ENCODE assay signal across 9 cellular contexts in the genomic region with DNA sequence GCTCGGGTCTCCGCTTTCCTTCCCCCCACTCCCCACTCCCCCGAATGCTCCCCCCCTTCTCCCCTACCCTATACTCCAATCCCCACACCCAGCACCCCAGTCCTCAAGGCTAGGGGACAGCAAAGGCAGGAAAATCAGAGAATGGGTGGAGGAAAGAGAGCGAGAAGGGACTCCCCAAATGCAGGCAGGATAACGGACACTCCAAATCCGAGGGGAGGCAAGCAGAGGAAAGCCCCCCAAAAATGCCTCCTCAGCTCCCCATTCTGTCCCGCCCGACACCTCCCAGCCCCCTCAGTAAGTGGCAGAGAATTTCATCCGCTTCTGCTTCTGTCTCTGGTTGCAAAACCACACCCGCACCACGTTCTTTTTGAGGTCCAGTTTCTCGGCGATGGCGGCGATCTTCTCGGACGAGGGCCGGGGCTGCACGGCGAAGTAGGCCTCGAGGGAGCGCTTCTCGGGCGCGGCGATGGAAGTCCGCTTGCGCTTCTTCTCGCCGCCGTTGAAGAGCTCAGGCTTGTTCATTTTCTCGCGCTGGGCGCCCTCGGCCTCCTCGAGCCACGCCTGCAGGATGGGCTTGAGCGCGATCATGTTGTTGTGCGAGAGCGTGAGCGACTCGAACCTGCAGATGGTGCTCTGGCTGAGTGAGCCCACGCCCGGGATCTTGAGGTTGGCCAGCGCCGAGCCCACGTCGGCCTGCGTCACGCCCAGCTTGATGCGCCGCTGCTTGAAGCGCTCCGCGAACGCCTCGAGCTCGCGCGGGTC. TPM values are rescaled to one million over a fixed set of nuclear protein-coding genes. Genes with fewer than 3 reads are reported as not detected.
DNase-seq lines count a peak whose midpoint lies in the region; ATAC-seq lines count a peak whose summit lies in the region.
"Had no signal": no experiment of that assay in that cellular context is flagged by ENCODE, and none has a peak within 500 bp of the region (broad histone marks: within the 10 kb centered on the region; RNA-seq: fewer than 3 reads in every experiment).

No MANE protein-coding gene starts in this region.

- ATAC-seq in activated CD8-positive, alpha-beta T cell treated with anti-CD3 and anti-CD28 coated beads, Interleukin-2, amount 10 ng/mL, durations not matched to agents 7 days and 5 days = no peak
- ATAC-seq in stimulated activated naive CD8-positive, alpha-beta T cell treated with anti-CD3 and anti-CD28 coated beads, Interleukin-15, amount 100 ng/mL, for 72 hours = no peak
- no peak for ATAC-seq in GM21381 (IDR thresholded peaks at IDR 0.05; ENCODE audit: unreplicated experiment)

- peaks cover 2% of the 10 kb centered on the region for H3K9me3 Mint-ChIP-seq in activated naive CD4-positive, alpha-beta T cell treated with anti-CD3 and anti-CD28 coated beads for 36 hours
- H3K9me3 Mint-ChIP-seq in activated CD8-positive, alpha-beta T cell treated with anti-CD3 and anti-CD28 coated beads, Interleukin-2, amount 10 ng/mL, durations not matched to agents 7 days and 5 days (ENCODE audit: insufficient read depth) = no peaks in the 10 kb centered on the region
- no peaks in the 10 kb centered on the region for H3K9me3 Mint-ChIP-seq in stimulated activated naive CD8-positive, alpha-beta T cell treated with anti-CD3 and anti-CD28 coated beads, Interleukin-15, amount 100 ng/mL, for 72 hours

- H3K36me3 Mint-ChIP-seq in activated naive CD4-positive, alpha-beta T cell treated with anti-CD3 and anti-CD28 coated beads for 36 hours (ENCODE audit: low read depth) = peaks cover 3% of the 10 kb centered on the region
- H3K36me3 Mint-ChIP-seq in activated CD8-positive, alpha-beta T cell treated with anti-CD3 and anti-CD28 coated beads, Interleukin-2, amount 10 ng/mL, durations not matched to agents 7 days and 5 days (ENCODE audit: low read depth) = peaks cover 7% of the 10 kb centered on the region

- H3K4me1 Mint-ChIP-seq in activated naive CD4-positive, alpha-beta T cell treated with anti-CD3 and anti-CD28 coated beads for 36 hours (ENCODE audit: low read depth) = peaks cover 28% of the 10 kb centered on the region
- H3K4me1 Mint-ChIP-seq in activated CD8-positive, alpha-beta T cell treated with anti-CD3 and anti-CD28 coated beads, Interleukin-2, amount 10 ng/mL, durations not matched to agents 7 days and 5 days (ENCODE audit: low read depth) = peaks cover 30% of the 10 kb centered on the region
- H3K4me1 Mint-ChIP-seq in stimulated activated naive CD8-positive, alpha-beta T cell treated with anti-CD3 and anti-CD28 coated beads, Interleukin-15, amount 100 ng/mL, for 72 hours = peaks cover 60% of the 10 kb centered on the region

- peaks cover 76% of the 10 kb centered on the region for H3K27me3 Mint-ChIP-seq in activated naive CD4-positive, alpha-beta T cell treated with anti-CD3 and anti-CD28 coated beads for 36 hours (ENCODE audit: low read depth)
- peaks cover 81% of the 10 kb centered on the region for H3K27me3 Mint-ChIP-seq in activated CD8-positive, alpha-beta T cell treated with anti-CD3 and anti-CD28 coated beads, Interleukin-2, amount 10 ng/mL, durations not matched to agents 7 days and 5 days (ENCODE audit: low read depth)
- peaks cover 95% of the 10 kb centered on the region for H3K27me3 Mint-ChIP-seq in stimulated activated naive CD8-positive, alpha-beta T cell treated with anti-CD3 and anti-CD28 coated beads, Interleukin-15, amount 100 ng/mL, for 72 hours

- CTCF ChIA-PET in activated naive CD4-positive, alpha-beta T cell treated with anti-CD3 and anti-CD28 coated beads for 36 hours (lab: Charles Lee) = no interaction called here
- CTCF ChIA-PET in activated CD8-positive, alpha-beta T cell treated with anti-CD3 and anti-CD28 coated beads, Interleukin-2, amount 10 ng/mL, durations not matched to agents 7 days and 5 days (lab: Charles Lee) = no interaction called here

- H3K27ac Mint-ChIP-seq in activated naive CD4-positive, alpha-beta T cell treated with anti-CD3 and anti-CD28 coated beads for 36 hours = no peak overlapping the region
- no peak overlapping the region for H3K27ac Mint-ChIP-seq in activated CD8-positive, alpha-beta T cell treated with anti-CD3 and anti-CD28 coated beads, Interleukin-2, amount 10 ng/mL, durations not matched to agents 7 days and 5 days
- H3K27ac Mint-ChIP-seq in stimulated activated naive CD8-positive, alpha-beta T cell treated with anti-CD3 and anti-CD28 coated beads, Interleukin-15, amount 100 ng/mL, for 72 hours = no peak overlapping the region

- DNase-seq in activated naive CD4-positive, alpha-beta T cell treated with anti-CD3 and anti-CD28 coated beads for 36 hours = no peak
- no peak for DNase-seq in activated naive CD4-positive, alpha-beta T cell treated with Interleukin-2 at 50 U/mL for 16 hours
- no peak for DNase-seq in activated CD8-positive, alpha-beta T cell treated with anti-CD3 and anti-CD28 coated beads, Interleukin-2, amount 10 ng/mL, durations not matched to agents 7 days and 5 days
- no peak for DNase-seq in stimulated activated naive CD8-positive, alpha-beta T cell treated with anti-CD3 and anti-CD28 coated beads, Interleukin-15, amount 100 ng/mL, for 72 hours
- DNase-seq in dedifferentiated amniotic fluid mesenchymal stem cell (ENCODE audit: extremely low spot score) (no peak), OCI-M2 (lab: John Stamatoyannopoulos, UW; ENCODE audit: unreplicated experiment) (no peak)
- DNase-seq: stimulated activated CD4-positive, alpha-beta T cell treated with anti-CD3 and anti-CD28 coated beads, Interleukin-2, amount 100 ng/mL, for 48 hours had no signal

- H3K4me3 ChIP-seq in iPS-18c (ENCODE audit: insufficient read depth, low read depth, low read length) = peak overlapping the region; percentile 36; the same call in 1 of the 2 replicates

- peak overlapping the region; percentile 47 for H3K4me3 Mint-ChIP-seq in activated naive CD4-positive, alpha-beta T cell treated with anti-CD3 and anti-CD28 coated beads for 36 hours
- H3K4me3 Mint-ChIP-seq in activated CD8-positive, alpha-beta T cell treated with anti-CD3 and anti-CD28 coated beads, Interleukin-2, amount 10 ng/mL, durations not matched to agents 7 days and 5 days = peak overlapping the region; percentile 18
- H3K4me3 Mint-ChIP-seq in stimulated activated naive CD8-positive, alpha-beta T cell treated with anti-CD3 and anti-CD28 coated beads, Interleukin-15, amount 100 ng/mL, for 72 hours = peak overlapping the region; percentile 58 to 69

- intact Hi-C loops in activated naive CD4-positive, alpha-beta T cell treated with anti-CD3 and anti-CD28 coated beads for 36 hours (cut with micrococcal nuclease) = loop anchor here (5.0 to 10.0 kb wide), 4 partner anchors 786 to 1743 kb away; a partner anchor contains a TSS

- POLR2A ChIA-PET in activated CD8-positive, alpha-beta T cell treated with anti-CD3 and anti-CD28 coated beads, Interleukin-2, amount 10 ng/mL, durations not matched to agents 7 days and 5 days (lab: Charles Lee) = no interaction called here

- peaks cover 2% of the 10 kb centered on the region for H3K9me3 ChIP-seq in iPS-18c (ENCODE audit: control insufficient read depth, insufficient read depth, low read length)

RNA-seq across cellular contexts. Expression of a gene that starts 2.0 kb away (rescaled TPM):
- under 1 TPM in 1 of 2 experiments, not detected in 1; 0.07 TPM for total RNA-seq in activated naive CD4-positive, alpha-beta T cell treated with anti-CD3 and anti-CD28 coated beads for 36 hours
- under 1 TPM; 0.13 TPM for total RNA-seq in activated CD8-positive, alpha-beta T cell treated with anti-CD3 and anti-CD28 coated beads, Interleukin-2, amount 10 ng/mL, durations not matched to agents 7 days and 5 days

RNA-seq across cellular contexts. Expression of a gene that starts 57.6 kb away (rescaled TPM):
- total RNA-seq in activated naive CD4-positive, alpha-beta T cell treated with anti-CD3 and anti-CD28 coated beads for 36 hours = 10 to 100 TPM; 16.0 to 17.7 TPM
- total RNA-seq in activated CD8-positive, alpha-beta T cell treated with anti-CD3 and anti-CD28 coated beads, Interleukin-2, amount 10 ng/mL, durations not matched to agents 7 days and 5 days = 10 to 100 TPM; 20.0 to 21.4 TPM
